ENCODE assay signal across 9 cellular contexts in genomic region chr12:47397664-47398281, GRCh38.
DNase-seq lines count a peak whose midpoint lies in the region; ATAC-seq, FAIRE-seq and TF ChIP-seq lines count a peak whose summit lies in the region.
"Had no signal": no experiment of that assay in that cellular context is flagged by ENCODE, and none has a peak within 500 bp of the region (broad histone marks: within the 10 kb centered on the region; RNA-seq: fewer than 3 reads in every experiment).

No MANE protein-coding gene starts in this region.

- WGBS in endodermal cell (ENCODE audit: insufficient coverage in 1 of 2, insufficient read length in 1 of 2), 2 experiments, result 89 to 90% methylated on average over 2 to 3 of the region's 4 CpGs
- 56 to 57% methylated on average over 4 of the region's 4 CpGs for WGBS in pancreas, 2 donors

- no peak for FAIRE-seq in pancreas (lab: Jason Lieb, UNC)

- H3K4me3 ChIP-seq in WI38 (ENCODE audit: low read depth, low read length) (no peak overlapping the region), endodermal cell (ENCODE audit: low read length) (peak overlapping the region; percentile 72), pancreas (no peak overlapping the region)
- H3K4me3 ChIP-seq: skin epidermis had no signal

- TF ChIP-seq CTCF in C4-2B (conservative IDR thresholded peaks at IDR 0.05), result peak; percentile 85
- peak; percentile 88 for TF ChIP-seq CTCF in LNCAP (IDR thresholded peaks at IDR 0.05)
- TF ChIP-seq CTCF in WI38 (IDR thresholded peaks at IDR 0.05; ENCODE audit: low read depth, low read length), result peak; percentile 37
- peak; percentile 60 for TF ChIP-seq CTCF in endodermal cell (conservative IDR thresholded peaks at IDR 0.05)
- no peak for TF ChIP-seq CTCF in pancreas (IDR thresholded peaks at IDR 0.05)
- TF ChIP-seq CTCF in omental fat pad (IDR thresholded peaks at IDR 0.05), result no peak

- H3K27me3 ChIP-seq in endodermal cell (ENCODE audit: control insufficient read depth, insufficient read depth, low read length, poor library complexity, severe bottlenecking), result no peaks in the 10 kb centered on the region
- H3K27me3 ChIP-seq in pancreas, result no peaks in the 10 kb centered on the region

- H3K36me3 Mint-ChIP-seq in endodermal cell (ENCODE audit: low read depth), result no peaks in the 10 kb centered on the region

- H3K27ac Mint-ChIP-seq in endodermal cell, result no peak overlapping the region

- no peaks in the 10 kb centered on the region for H3K27me3 Mint-ChIP-seq in endodermal cell (ENCODE audit: insufficient read depth)

- no peaks in the 10 kb centered on the region for H3K4me1 ChIP-seq in endodermal cell (ENCODE audit: control insufficient read depth, insufficient read depth, low read length)
- H3K4me1 ChIP-seq in pancreas, result no peaks in the 10 kb centered on the region

- intact Hi-C loops in pancreas (cut with DNase I) (no loop called here), posterior cingulate gyrus (cut with DNase I) (no loop called here)

- peaks cover 29% of the 10 kb centered on the region for H3K9me3 ChIP-seq in endodermal cell (ENCODE audit: control insufficient read depth, low read length)
- no peaks in the 10 kb centered on the region for H3K9me3 ChIP-seq in pancreas

- H3K36me3 ChIP-seq in endodermal cell (ENCODE audit: control insufficient read depth, insufficient read depth, low read length), result no peaks in the 10 kb centered on the region
- H3K36me3 ChIP-seq in pancreas, result no peaks in the 10 kb centered on the region

- DNase-seq in endodermal cell (no peak), pancreas (no peak), omental fat pad (ENCODE audit: low spot score) (no peak), posterior cingulate gyrus (no peak)

- ATAC-seq in GM18909 (IDR thresholded peaks at IDR 0.05; ENCODE audit: poor library complexity, unreplicated experiment), result peak; percentile 71
- ATAC-seq in pancreas, result peak; percentile 63 to 85 (median 72)
- ATAC-seq in omental fat pad (ENCODE audit: low FRiP score), result no peak

- H3K27ac ChIP-seq in C4-2B, result no peak overlapping the region; the same call in 1 of the 2 replicates
- no peak overlapping the region for H3K27ac ChIP-seq in endodermal cell (ENCODE audit: low read depth, low read length)
- no peak overlapping the region for H3K27ac ChIP-seq in pancreas

- H3K4me3 Mint-ChIP-seq in endodermal cell, result no peak overlapping the region

- H3K9ac ChIP-seq in endodermal cell (ENCODE audit: extremely low read depth, low read length, poor library complexity, severe bottlenecking), result no peak overlapping the region

- H3K4me1 Mint-ChIP-seq in endodermal cell, result peaks cover 4% of the 10 kb centered on the region

- H3K9me3 Mint-ChIP-seq in endodermal cell, result peaks cover 33% of the 10 kb centered on the region

Comparison
In these comparisons a context has a peak if more than half of its experiments do, and no peak if none do; other contexts are left out.
1. CTCF ChIP-seq: peak in C4-2B (single experiment), LNCAP (single experiment), WI38 (single experiment) and endodermal cell (single experiment); none in pancreas (0 of 4) and omental fat pad (0 of 3).